Comparison of ENCODE assay signal across 9 cellular contexts in the genomic region with DNA sequence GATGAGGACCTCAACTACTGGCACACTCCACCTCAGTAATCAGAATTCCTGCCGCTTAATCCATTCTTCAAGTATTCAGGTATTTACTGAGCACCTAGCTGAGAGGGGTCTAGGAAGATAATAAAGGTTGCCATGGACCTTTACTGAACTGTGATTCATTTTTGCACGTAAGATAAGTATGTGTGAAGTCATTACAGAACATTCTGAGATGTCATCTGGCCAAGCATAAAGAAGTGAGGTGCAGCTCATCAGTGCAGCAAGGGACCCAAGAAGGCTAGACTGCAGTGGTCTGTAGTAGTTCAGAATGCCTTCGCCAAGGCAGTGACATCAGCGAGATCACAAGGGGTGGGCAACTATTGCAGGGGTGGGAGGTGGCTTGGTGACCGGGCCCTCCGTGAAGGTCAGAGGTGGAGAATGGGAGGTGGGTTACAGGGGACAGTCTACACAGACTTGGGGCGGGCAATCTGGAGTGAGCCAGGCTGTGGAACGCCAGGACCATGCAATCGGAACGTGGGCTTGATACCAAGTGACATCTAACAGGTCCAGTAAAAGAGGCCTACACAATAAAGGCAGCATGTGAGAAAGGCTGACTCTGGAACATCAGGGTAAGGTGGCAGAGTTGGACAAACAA.
DNase-seq lines count a peak whose midpoint lies in the region; ATAC-seq and TF ChIP-seq lines count a peak whose summit lies in the region.
"Had no signal": no experiment of that assay in that cellular context is flagged by ENCODE, and none has a peak within 500 bp of the region (broad histone marks: within the 10 kb centered on the region; RNA-seq: fewer than 3 reads in every experiment).

No MANE protein-coding gene starts in this region.

- peaks cover 37% of the 10 kb centered on the region for H3K4me1 ChIP-seq in Caco-2
- peaks cover 4 to 6% of the 10 kb centered on the region in 2 donors for H3K4me1 ChIP-seq in esophagus (ENCODE audit: control insufficient read depth in 2 of 2, insufficient read depth in 2 of 2, low read length in 1 of 2)
- peaks cover 59% of the 10 kb centered on the region for H3K4me1 ChIP-seq in psoas muscle

- DNase-seq in Caco-2 (no peak), SK-N-MC (ENCODE audit: low read depth, low spot score) (no peak), psoas muscle (peak in 1 of 2 donors; percentile 62), GF-D8 (lab: John Stamatoyannopoulos, UW) (no peak), inferior parietal cortex (ENCODE audit: extremely low spot score) (no peak), ecto neural progenitor cell (ENCODE audit: low spot score) (no peak)

- no peak overlapping the region for H3K9ac ChIP-seq in SK-N-MC (ENCODE audit: insufficient read length)

- 90 to 92% methylated on average over 10 of the region's 10 CpGs for WGBS in esophagus, 2 donors
- WGBS in psoas muscle, 3 donors: 55 to 57% (median 57%) methylated on average over 10 of the region's 10 CpGs

- no peaks in the 10 kb centered on the region for H3K9me3 Mint-ChIP-seq in Caco-2 (ENCODE audit: unreplicated experiment)

- no TSS peak for BruUV-seq in Caco-2 (replicated peaks; lab: Mats Ljungman, UMichigan)

- no peak overlapping the region for H3K4me3 Mint-ChIP-seq in Caco-2 (ENCODE audit: unreplicated experiment)

- ATAC-seq in psoas muscle (peak in 3 of 4 donors; percentile 14 to 44 (median 33)), HG02852 (IDR thresholded peaks at IDR 0.05; ENCODE audit: unreplicated experiment) (no peak)

- peaks cover 30% of the 10 kb centered on the region for H3K4me1 Mint-ChIP-seq in Caco-2 (ENCODE audit: low read depth, unreplicated experiment)

- no peaks in the 10 kb centered on the region for H3K36me3 ChIP-seq in Caco-2 (ENCODE audit: control insufficient read depth, insufficient read depth, low read length)
- H3K36me3 ChIP-seq in SK-N-MC (ENCODE audit: insufficient read depth, low read length): no peaks in the 10 kb centered on the region
- no peaks in the 10 kb centered on the region for H3K36me3 ChIP-seq in esophagus (ENCODE audit: control insufficient read depth in 2 of 2, insufficient read depth in 2 of 2, low read length in 1 of 2)
- no peaks in the 10 kb centered on the region for H3K36me3 ChIP-seq in psoas muscle (ENCODE audit: insufficient read depth in 1 of 2, low read depth in 1 of 2)

- no peak for TF ChIP-seq CTCF in Caco-2 (IDR thresholded peaks at IDR 0.05; ENCODE audit: insufficient read depth in 1 of 2, low read depth in 1 of 2, low read length in 1 of 2, severe bottlenecking in 1 of 2, unreplicated experiment in 1 of 2)
- TF ChIP-seq CTCF in psoas muscle (IDR thresholded peaks at IDR 0.05): no peak

- CTCF ChIA-PET in Caco-2 (lab: Charles Lee): interaction anchor here (1.0 to 1.5 kb wide), 3 partner anchors 16 to 392 kb away, joined by 3 to 9 read pairs (median 4); partner anchors contain the start of gene RERE

- POLR2A ChIA-PET in Caco-2 (lab: Charles Lee): interaction anchor here (0.5 to 0.7 kb wide), 2 partner anchors 16 to 625 kb away, joined by 4 read pairs; no protein-coding TSS in a partner anchor

- H3K27me3 Mint-ChIP-seq in Caco-2 (ENCODE audit: insufficient read depth, unreplicated experiment): no peaks in the 10 kb centered on the region
- H3K27me3 Mint-ChIP-seq: stimulated activated memory B cell treated with anti-CD40 and anti-IgM and Interleukin-4, amounts not matched to agents 10 μg/mL and 1 μg/mL and 100 μg/mL, for 72 hours had no signal

- H3K27me3 ChIP-seq in Caco-2 (replicated peaks; ENCODE audit: control insufficient read depth, insufficient read depth, low read length) (no peaks in the 10 kb centered on the region), esophagus (ENCODE audit: control insufficient read depth in 1 of 2, insufficient read depth in 2 of 2, low read length in 2 of 2) (no peaks in the 10 kb centered on the region), psoas muscle (ENCODE audit: insufficient read depth in 3 of 3, low read length in 2 of 3) (no peaks in the 10 kb centered on the region)

- H3K4me3 ChIP-seq in Caco-2 (ENCODE audit: low read depth, low read length): peak overlapping the region; percentile 55; the same call in 1 of the 2 replicates
- H3K4me3 ChIP-seq in SK-N-MC: no peak overlapping the region
- H3K4me3 ChIP-seq in esophagus (ENCODE audit: low read depth in 1 of 2, low read length in 2 of 2): peak overlapping the region in 1 of 2 donors; percentile 74
- H3K4me3 ChIP-seq in psoas muscle: peak overlapping the region; percentile 90

- peak overlapping the region; percentile 75; the same call in 1 of the 2 replicates for H3K27ac ChIP-seq in SK-N-MC
- peak overlapping the region; percentile 98 for H3K27ac ChIP-seq in esophagus (ENCODE audit: low read depth in 2 of 2, low read length in 1 of 2)
- H3K27ac ChIP-seq in psoas muscle: peak overlapping the region; percentile 98

- intact Hi-C loops in Caco-2 (cut with micrococcal nuclease; ENCODE audit: unreplicated experiment): no loop called here
- intact Hi-C loops in psoas muscle (cut with DNase I): loop anchor here in 1 of 2 donors (5.0 kb wide), 1 partner anchor 102 kb away; no protein-coding TSS in a partner anchor

- peaks cover 35% of the 10 kb centered on the region for H3K36me3 Mint-ChIP-seq in Caco-2 (ENCODE audit: insufficient read depth, unreplicated experiment)

- peak overlapping the region; percentile 74 for H3K27ac Mint-ChIP-seq in Caco-2 (ENCODE audit: unreplicated experiment)
- H3K27ac Mint-ChIP-seq: stimulated activated memory B cell treated with anti-CD40 and anti-IgM and Interleukin-4, amounts not matched to agents 10 μg/mL and 1 μg/mL and 100 μg/mL, for 72 hours had no signal

- H3K9me3 ChIP-seq in Caco-2 (no peaks in the 10 kb centered on the region), SK-N-MC (ENCODE audit: low read depth, low read length) (no peaks in the 10 kb centered on the region), esophagus (ENCODE audit: control insufficient read depth in 2 of 2, insufficient read depth in 1 of 2, low read depth in 1 of 2, low read length in 1 of 2) (no peaks in the 10 kb centered on the region), psoas muscle (no peaks in the 10 kb centered on the region)
